36 cellular contexts compared by ENCODE assay signal in the genomic region with DNA sequence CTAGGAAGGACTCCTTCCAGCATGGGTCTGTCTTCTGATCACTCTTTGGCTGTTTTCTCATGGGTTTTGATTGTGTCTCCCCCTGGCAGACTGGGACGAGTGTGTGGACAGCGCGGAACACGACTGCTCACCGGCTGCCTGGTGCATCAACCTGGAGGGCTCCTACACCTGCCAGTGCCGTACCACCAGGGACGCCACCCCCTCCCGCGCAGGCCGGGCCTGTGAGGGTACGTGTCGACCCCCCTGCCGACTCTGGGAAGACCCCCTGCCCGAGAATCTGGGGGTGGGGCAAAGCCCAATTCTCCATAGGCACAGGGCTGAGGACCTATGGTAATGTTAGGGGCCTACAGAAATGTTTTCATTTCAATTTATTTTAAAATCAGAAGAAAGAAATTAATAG. TPM values are rescaled to one million over a fixed set of nuclear protein-coding genes. Genes with fewer than 3 reads are reported as not detected.
"Had no signal": no experiment of that assay in that cellular context is flagged by ENCODE, and none has a peak within 500 bp of the region (broad histone marks: within the 10 kb centered on the region; RNA-seq: fewer than 3 reads in every experiment).

No MANE protein-coding gene starts in this region.

- FAIRE-seq: astrocyte, bronchial epithelial cell, colon had no signal

- DNase-seq: activated B cell treated with CpG ODN at 0.5 μM for 24 hours; activated CD4-positive, alpha-beta T cell treated with anti-CD3 and anti-CD28 coated beads for 48 hours; activated CD4-positive, alpha-beta T cell treated with anti-CD3 and anti-CD28 coated beads, Interleukin-2, amount 50 U/mL, for 1 hour; activated CD4-positive, alpha-beta T cell treated with anti-CD3 and anti-CD28 coated beads, Interleukin-2, amount 50 U/mL, for 48 hours; activated CD8-positive, alpha-beta memory T cell treated with anti-CD3 and anti-CD28 coated beads for 24 hours; activated CD8-positive, alpha-beta T cell treated with anti-CD3 and anti-CD28 coated beads for 36 hours; activated effector memory CD4-positive, alpha-beta T cell treated with Interleukin-2 at 50 U/mL for 16 hours; activated gamma-delta T cell treated with Interleukin-2 at 50 U/mL for 16 hours; activated naive CD4-positive, alpha-beta T cell treated with anti-CD3 and anti-CD28 coated beads, Interleukin-2, amount 50 U/mL, for 16 hours; activated naive CD4-positive, alpha-beta T cell treated with Interleukin-2 at 50 U/mL for 16 hours; activated T-cell treated with anti-CD3 and anti-CD28 coated beads, Interleukin-2, amount 50 U/mL, for 4 hours; amniotic stem cell; anterior cingulate cortex; brain microvascular endothelial cell; cortex of kidney; dermis blood vessel endothelial cell; effector CD4-positive, alpha-beta T cell; effector memory CD8-positive, alpha-beta T cell; esophagus squamous epithelium; foreskin melanocyte; head of caudate nucleus; T-helper 1 cell; T-helper 17 cell; T1000; WERI-Rb-1 had no signal

- H3K27me3 ChIP-seq: brain microvascular endothelial cell had no signal

- H3K36me3 ChIP-seq: brain microvascular endothelial cell, esophagus squamous epithelium, gastroesophageal sphincter, WERI-Rb-1 had no signal

- H3K9me3 ChIP-seq: esophagus squamous epithelium, gastroesophageal sphincter had no signal

- H3K27ac ChIP-seq: brain microvascular endothelial cell, epithelial cell of prostate, esophagus squamous epithelium, gastroesophageal sphincter, WERI-Rb-1 had no signal

- ATAC-seq: activated CD4-positive, CD25-positive, alpha-beta regulatory T cell treated with anti-CD3 and anti-CD28 coated beads, Interleukin-2, amount 50 U/mL, for 24 hours; activated CD8-positive, alpha-beta T cell treated with anti-CD3 and anti-CD28 coated beads for 36 hours; activated T-cell treated with anti-CD3 and anti-CD28 coated beads, Interleukin-2, amount 50 U/mL, for 4 hours; activated T-helper 17 cell treated with anti-CD3 and anti-CD28 coated beads, Interleukin-2, amount 50 U/mL, for 72 hours; effector memory CD8-positive, alpha-beta T cell; gastroesophageal sphincter; T-helper 17 cell had no signal

- H3K4me3 ChIP-seq: esophagus squamous epithelium, gastroesophageal sphincter had no signal

RNA-seq across cellular contexts. Expression of gene UMODL1, which starts 38.4 kb away (rescaled TPM):
- total RNA-seq: activated CD8-positive, alpha-beta T cell treated with anti-CD3 and anti-CD28 coated beads for 36 hours; activated T-cell treated with anti-CD3 and anti-CD28 coated beads, Interleukin-2, amount 50 U/mL, for 4 hours; astrocyte; bronchial epithelial cell; cardiac septum; dermis blood vessel endothelial cell; esophagus squamous epithelium; fibroblast of lung; fibroblast of villous mesenchyme; gastroesophageal sphincter had no signal
- polyA plus RNA-seq: adipose tissue, fibroblast of lung had no signal
